9 cellular contexts compared by ENCODE assay signal in genomic region chr6:139882234-139882633, GRCh38.
A peak's percentile ranks its signal among the peaks of the same experiment; 100 is the strongest.
DNase-seq lines count a peak whose midpoint lies in the region; ATAC-seq and TF ChIP-seq lines count a peak whose summit lies in the region.
"Had no signal": no experiment of that assay in that cellular context is flagged by ENCODE, and none has a peak within 500 bp of the region (broad histone marks: within the 10 kb centered on the region; RNA-seq: fewer than 3 reads in every experiment).

No MANE protein-coding gene starts in this region.

- no peaks in the 10 kb centered on the region for H3K27me3 Mint-ChIP-seq in dendritic cell treated with granulocyte-macrophage colony-stimulating factor and Interleukin-4, amounts not matched to agents 40 ng/mL and 50 ng/mL, for 4 days
- peaks cover 6% of the 10 kb centered on the region for H3K27me3 Mint-ChIP-seq in neural progenitor cell (ENCODE audit: insufficient read depth, low read depth)
- H3K27me3 Mint-ChIP-seq in activated CD8-positive, alpha-beta memory T cell treated with anti-CD3 and anti-CD28 coated beads, Interleukin-2, amount 10 ng/mL, durations not matched to agents 7 days and 5 days: no peaks in the 10 kb centered on the region

- peaks cover 14% of the 10 kb centered on the region for H3K36me3 Mint-ChIP-seq in dendritic cell treated with granulocyte-macrophage colony-stimulating factor and Interleukin-4, amounts not matched to agents 40 ng/mL and 50 ng/mL, for 4 days (ENCODE audit: low read depth)
- peaks cover 7% of the 10 kb centered on the region for H3K36me3 Mint-ChIP-seq in neural progenitor cell
- H3K36me3 Mint-ChIP-seq in activated CD8-positive, alpha-beta memory T cell treated with anti-CD3 and anti-CD28 coated beads, Interleukin-2, amount 10 ng/mL, durations not matched to agents 7 days and 5 days: peaks cover 2% of the 10 kb centered on the region

- peak overlapping the region; percentile 85 for H3K27ac ChIP-seq in MM.1S (ENCODE audit: low read length)
- no peak overlapping the region for H3K27ac ChIP-seq in neural progenitor cell

- H4K20me1 ChIP-seq in MM.1S (ENCODE audit: insufficient read depth, low read length) (no peaks in the 10 kb centered on the region), neural progenitor cell (ENCODE audit: low read depth) (no peaks in the 10 kb centered on the region)

- peak; percentile 30 for ATAC-seq in GM18498 (IDR thresholded peaks at IDR 0.05; ENCODE audit: unreplicated experiment)
- ATAC-seq in activated CD8-positive, alpha-beta memory T cell treated with anti-CD3 and anti-CD28 coated beads, Interleukin-2, amount 10 ng/mL, durations not matched to agents 7 days and 5 days: no peak

- H3K36me3 ChIP-seq in MM.1S (replicated peaks; ENCODE audit: insufficient read depth, low read length) (no peaks in the 10 kb centered on the region), neural progenitor cell (no peaks in the 10 kb centered on the region)

- peak overlapping the region; percentile 88 for H3K27ac Mint-ChIP-seq in dendritic cell treated with granulocyte-macrophage colony-stimulating factor and Interleukin-4, amounts not matched to agents 40 ng/mL and 50 ng/mL, for 4 days
- H3K27ac Mint-ChIP-seq in neural progenitor cell: peak overlapping the region; percentile 51
- no peak overlapping the region for H3K27ac Mint-ChIP-seq in activated CD8-positive, alpha-beta memory T cell treated with anti-CD3 and anti-CD28 coated beads, Interleukin-2, amount 10 ng/mL, durations not matched to agents 7 days and 5 days

- H3K9me3 ChIP-seq in MM.1S (replicated peaks; ENCODE audit: insufficient read depth, low read length) (no peaks in the 10 kb centered on the region), neural progenitor cell (ENCODE audit: low read depth) (no peaks in the 10 kb centered on the region)

- H3F3A ChIP-seq in MM.1S (ENCODE audit: insufficient read depth, low read length): peaks cover 16% of the 10 kb centered on the region; the same call in 1 of the 2 replicates
- H3F3A ChIP-seq in neural progenitor cell (ENCODE audit: low read depth): peaks cover 17% of the 10 kb centered on the region

- peak overlapping the region; percentile 62 for H2AFZ ChIP-seq in MM.1S (ENCODE audit: low read length)
- H2AFZ ChIP-seq in neural progenitor cell (replicated peaks): no peak overlapping the region

- H3K79me2 ChIP-seq in MM.1S (ENCODE audit: low read length): no peaks in the 10 kb centered on the region
- no peaks in the 10 kb centered on the region for H3K79me2 ChIP-seq in neural progenitor cell (ENCODE audit: low read depth)

- no peaks in the 10 kb centered on the region for H3K9me2 ChIP-seq in MM.1S (replicated peaks; ENCODE audit: insufficient read depth, low read length)

- H3K4me2 ChIP-seq in MM.1S (ENCODE audit: low read depth, low read length) (peak overlapping the region; percentile 75), neural progenitor cell (peak overlapping the region; percentile 16)

- peak overlapping the region; percentile 63 for H3K9ac ChIP-seq in MM.1S (ENCODE audit: low read length)
- H3K9ac ChIP-seq in neural progenitor cell: no peak overlapping the region

- H3K4me3 Mint-ChIP-seq in dendritic cell treated with granulocyte-macrophage colony-stimulating factor and Interleukin-4, amounts not matched to agents 40 ng/mL and 50 ng/mL, for 4 days: peak overlapping the region; percentile 18
- H3K4me3 Mint-ChIP-seq in neural progenitor cell: peak overlapping the region; percentile 1
- no peak overlapping the region for H3K4me3 Mint-ChIP-seq in activated CD8-positive, alpha-beta memory T cell treated with anti-CD3 and anti-CD28 coated beads, Interleukin-2, amount 10 ng/mL, durations not matched to agents 7 days and 5 days

- peak; percentile 49 for DNase-seq in MM.1S
- DNase-seq in neural progenitor cell (ENCODE audit: low spot score): no peak
- no peak for DNase-seq in epidermal melanocyte (ENCODE audit: insufficient read length, low spot score)
- DNase-seq in activated CD8-positive, alpha-beta memory T cell treated with anti-CD3 and anti-CD28 coated beads, Interleukin-2, amount 10 ng/mL, durations not matched to agents 7 days and 5 days: no peak
- DNase-seq in middle frontal gyrus (ENCODE audit: extremely low spot score, low spot score): no peak
- DNase-seq in T-helper 1 cell: no peak
- DNase-seq: NCI-H226 had no signal

- H3K27me3 ChIP-seq in MM.1S (replicated peaks; ENCODE audit: insufficient read depth, low read length): no peaks in the 10 kb centered on the region
- no peaks in the 10 kb centered on the region for H3K27me3 ChIP-seq in neural progenitor cell

- H3K4me1 Mint-ChIP-seq in dendritic cell treated with granulocyte-macrophage colony-stimulating factor and Interleukin-4, amounts not matched to agents 40 ng/mL and 50 ng/mL, for 4 days (ENCODE audit: low read depth): peaks cover 56% of the 10 kb centered on the region
- peaks cover 64% of the 10 kb centered on the region for H3K4me1 Mint-ChIP-seq in neural progenitor cell
- peaks cover 18% of the 10 kb centered on the region for H3K4me1 Mint-ChIP-seq in activated CD8-positive, alpha-beta memory T cell treated with anti-CD3 and anti-CD28 coated beads, Interleukin-2, amount 10 ng/mL, durations not matched to agents 7 days and 5 days

- intact Hi-C loops in dendritic cell treated with granulocyte-macrophage colony-stimulating factor and Interleukin-4, amounts not matched to agents 40 ng/mL and 50 ng/mL, for 4 days (cut with micrococcal nuclease): loop anchor here (5.0 to 10.0 kb wide), 5 partner anchors 35 to 1043 kb away; no protein-coding TSS in a partner anchor

- CTCF ChIA-PET in activated CD8-positive, alpha-beta memory T cell treated with anti-CD3 and anti-CD28 coated beads, Interleukin-2, amount 10 ng/mL, durations not matched to agents 7 days and 5 days (lab: Charles Lee): interaction anchor here (1.6 to 1.7 kb wide), 2 partner anchors 9 to 508 kb away, joined by 4 to 7 read pairs; partner anchors contain the start of gene CITED2

- H3K4me3 ChIP-seq in MM.1S (ENCODE audit: low read length): peak overlapping the region; percentile 50
- no peak overlapping the region for H3K4me3 ChIP-seq in neural progenitor cell

- H3K9me3 Mint-ChIP-seq in dendritic cell treated with granulocyte-macrophage colony-stimulating factor and Interleukin-4, amounts not matched to agents 40 ng/mL and 50 ng/mL, for 4 days: no peaks in the 10 kb centered on the region
- H3K9me3 Mint-ChIP-seq in neural progenitor cell: peaks cover 11% of the 10 kb centered on the region
- no peaks in the 10 kb centered on the region for H3K9me3 Mint-ChIP-seq in activated CD8-positive, alpha-beta memory T cell treated with anti-CD3 and anti-CD28 coated beads, Interleukin-2, amount 10 ng/mL, durations not matched to agents 7 days and 5 days (ENCODE audit: low read depth)

- H3K4me1 ChIP-seq in MM.1S (ENCODE audit: low read length): peaks cover 9% of the 10 kb centered on the region
- peaks cover 69% of the 10 kb centered on the region for H3K4me1 ChIP-seq in neural progenitor cell

- TF ChIP-seq CTCF in MM.1S (IDR thresholded peaks at IDR 0.05; ENCODE audit: low read length) (no peak), neural progenitor cell (IDR thresholded peaks at IDR 0.05) (no peak)
